In the genomic region with DNA sequence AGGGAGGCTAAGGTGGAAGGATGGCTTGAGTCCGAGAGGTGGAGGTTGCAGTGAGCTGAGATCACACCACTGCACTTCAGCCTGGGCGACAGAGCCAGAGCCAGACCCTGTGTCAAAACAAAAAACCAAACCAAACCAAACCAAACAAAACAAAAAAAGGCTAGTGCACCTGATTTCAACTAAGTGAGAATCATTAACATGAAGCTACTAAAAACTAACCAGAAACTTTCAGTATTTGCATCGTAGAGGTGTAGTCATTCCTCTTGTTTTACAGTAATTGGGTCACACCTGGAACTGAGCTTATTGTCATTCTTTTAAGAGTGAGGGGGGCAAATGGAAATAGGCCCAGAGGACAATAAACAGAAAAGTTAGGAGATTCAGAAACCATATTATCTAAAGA, we compare ENCODE assay signal across 1 cellular context.
A peak's percentile ranks its signal among the peaks of the same experiment; 100 is the strongest.
TF ChIP-seq lines count a peak whose summit lies in the region.

No MANE protein-coding gene starts in this region.

TF ChIP-seq in GM12878, 131 proteins besides CTCF, POLR2A, EP300 and RAD21 (continued from another document):
- TF ChIP-seq, protein P1, sequence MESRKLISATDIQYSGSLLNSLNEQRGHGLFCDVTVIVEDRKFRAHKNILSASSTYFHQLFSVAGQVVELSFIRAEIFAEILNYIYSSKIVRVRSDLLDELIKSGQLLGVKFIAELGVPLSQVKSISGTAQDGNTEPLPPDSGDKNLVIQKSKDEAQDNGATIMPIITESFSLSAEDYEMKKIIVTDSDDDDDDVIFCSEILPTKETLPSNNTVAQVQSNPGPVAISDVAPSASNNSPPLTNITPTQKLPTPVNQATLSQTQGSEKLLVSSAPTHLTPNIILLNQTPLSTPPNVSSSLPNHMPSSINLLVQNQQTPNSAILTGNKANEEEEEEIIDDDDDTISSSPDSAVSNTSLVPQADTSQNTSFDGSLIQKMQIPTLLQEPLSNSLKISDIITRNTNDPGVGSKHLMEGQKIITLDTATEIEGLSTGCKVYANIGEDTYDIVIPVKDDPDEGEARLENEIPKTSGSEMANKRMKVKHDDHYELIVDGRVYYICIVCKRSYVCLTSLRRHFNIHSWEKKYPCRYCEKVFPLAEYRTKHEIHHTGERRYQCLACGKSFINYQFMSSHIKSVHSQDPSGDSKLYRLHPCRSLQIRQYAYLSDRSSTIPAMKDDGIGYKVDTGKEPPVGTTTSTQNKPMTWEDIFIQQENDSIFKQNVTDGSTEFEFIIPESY (IDR thresholded peaks at IDR 0.05): no peak
- TF ChIP-seq PAX5 (IDR thresholded peaks at IDR 0.05; ENCODE audit: borderline replicate concordance, low read depth, low read length) (no peak), EZH2 (IDR thresholded peaks at IDR 0.05; ENCODE audit: borderline replicate concordance, control insufficient read depth, low read depth, low read length) (no peak), CBFB (IDR thresholded peaks at IDR 0.05; ENCODE audit: low read depth) (no peak), SREBF2 (IDR thresholded peaks at IDR 0.05; ENCODE audit: low read length) (no peak), POLR2AphosphoS5 (IDR thresholded peaks at IDR 0.05; ENCODE audit: low read length) (no peak), GABPA (IDR thresholded peaks at IDR 0.05; ENCODE audit: low read depth) (0 out of 2 replicates have a peak, but pooled peaks have one; percentile 27), ETV6 (conservative IDR thresholded peaks at IDR 0.05 in 1 of 2, IDR thresholded peaks at IDR 0.05 in 1 of 2; ENCODE audit: borderline replicate concordance in 1 of 2, low read depth in 1 of 2) (peak in 1 of 2 experiments; percentile 53; a peak in 1 of 4 replicates), ZBED1 (IDR thresholded peaks at IDR 0.05; ENCODE audit: borderline replicate concordance) (no peak), BACH1 (IDR thresholded peaks at IDR 0.05; ENCODE audit: borderline replicate concordance) (no peak), NRF1 (conservative IDR thresholded peaks at IDR 0.05; ENCODE audit: low read depth, low read length) (no peak)
- TF ChIP-seq, protein P2, sequence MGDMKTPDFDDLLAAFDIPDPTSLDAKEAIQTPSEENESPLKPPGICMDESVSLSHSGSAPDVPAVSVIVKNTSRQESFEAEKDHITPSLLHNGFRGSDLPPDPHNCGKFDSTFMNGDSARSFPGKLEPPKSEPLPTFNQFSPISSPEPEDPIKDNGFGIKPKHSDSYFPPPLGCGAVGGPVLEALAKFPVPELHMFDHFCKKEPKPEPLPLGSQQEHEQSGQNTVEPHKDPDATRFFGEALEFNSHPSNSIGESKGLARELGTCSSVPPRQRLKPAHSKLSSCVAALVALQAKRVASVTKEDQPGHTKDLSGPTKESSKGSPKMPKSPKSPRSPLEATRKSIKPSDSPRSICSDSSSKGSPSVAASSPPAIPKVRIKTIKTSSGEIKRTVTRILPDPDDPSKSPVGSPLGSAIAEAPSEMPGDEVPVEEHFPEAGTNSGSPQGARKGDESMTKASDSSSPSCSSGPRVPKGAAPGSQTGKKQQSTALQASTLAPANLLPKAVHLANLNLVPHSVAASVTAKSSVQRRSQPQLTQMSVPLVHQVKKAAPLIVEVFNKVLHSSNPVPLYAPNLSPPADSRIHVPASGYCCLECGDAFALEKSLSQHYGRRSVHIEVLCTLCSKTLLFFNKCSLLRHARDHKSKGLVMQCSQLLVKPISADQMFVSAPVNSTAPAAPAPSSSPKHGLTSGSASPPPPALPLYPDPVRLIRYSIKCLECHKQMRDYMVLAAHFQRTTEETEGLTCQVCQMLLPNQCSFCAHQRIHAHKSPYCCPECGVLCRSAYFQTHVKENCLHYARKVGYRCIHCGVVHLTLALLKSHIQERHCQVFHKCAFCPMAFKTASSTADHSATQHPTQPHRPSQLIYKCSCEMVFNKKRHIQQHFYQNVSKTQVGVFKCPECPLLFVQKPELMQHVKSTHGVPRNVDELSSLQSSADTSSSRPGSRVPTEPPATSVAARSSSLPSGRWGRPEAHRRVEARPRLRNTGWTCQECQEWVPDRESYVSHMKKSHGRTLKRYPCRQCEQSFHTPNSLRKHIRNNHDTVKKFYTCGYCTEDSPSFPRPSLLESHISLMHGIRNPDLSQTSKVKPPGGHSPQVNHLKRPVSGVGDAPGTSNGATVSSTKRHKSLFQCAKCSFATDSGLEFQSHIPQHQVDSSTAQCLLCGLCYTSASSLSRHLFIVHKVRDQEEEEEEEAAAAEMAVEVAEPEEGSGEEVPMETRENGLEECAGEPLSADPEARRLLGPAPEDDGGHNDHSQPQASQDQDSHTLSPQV (IDR thresholded peaks at IDR 0.05): no peak
- TF ChIP-seq, protein P3, sequence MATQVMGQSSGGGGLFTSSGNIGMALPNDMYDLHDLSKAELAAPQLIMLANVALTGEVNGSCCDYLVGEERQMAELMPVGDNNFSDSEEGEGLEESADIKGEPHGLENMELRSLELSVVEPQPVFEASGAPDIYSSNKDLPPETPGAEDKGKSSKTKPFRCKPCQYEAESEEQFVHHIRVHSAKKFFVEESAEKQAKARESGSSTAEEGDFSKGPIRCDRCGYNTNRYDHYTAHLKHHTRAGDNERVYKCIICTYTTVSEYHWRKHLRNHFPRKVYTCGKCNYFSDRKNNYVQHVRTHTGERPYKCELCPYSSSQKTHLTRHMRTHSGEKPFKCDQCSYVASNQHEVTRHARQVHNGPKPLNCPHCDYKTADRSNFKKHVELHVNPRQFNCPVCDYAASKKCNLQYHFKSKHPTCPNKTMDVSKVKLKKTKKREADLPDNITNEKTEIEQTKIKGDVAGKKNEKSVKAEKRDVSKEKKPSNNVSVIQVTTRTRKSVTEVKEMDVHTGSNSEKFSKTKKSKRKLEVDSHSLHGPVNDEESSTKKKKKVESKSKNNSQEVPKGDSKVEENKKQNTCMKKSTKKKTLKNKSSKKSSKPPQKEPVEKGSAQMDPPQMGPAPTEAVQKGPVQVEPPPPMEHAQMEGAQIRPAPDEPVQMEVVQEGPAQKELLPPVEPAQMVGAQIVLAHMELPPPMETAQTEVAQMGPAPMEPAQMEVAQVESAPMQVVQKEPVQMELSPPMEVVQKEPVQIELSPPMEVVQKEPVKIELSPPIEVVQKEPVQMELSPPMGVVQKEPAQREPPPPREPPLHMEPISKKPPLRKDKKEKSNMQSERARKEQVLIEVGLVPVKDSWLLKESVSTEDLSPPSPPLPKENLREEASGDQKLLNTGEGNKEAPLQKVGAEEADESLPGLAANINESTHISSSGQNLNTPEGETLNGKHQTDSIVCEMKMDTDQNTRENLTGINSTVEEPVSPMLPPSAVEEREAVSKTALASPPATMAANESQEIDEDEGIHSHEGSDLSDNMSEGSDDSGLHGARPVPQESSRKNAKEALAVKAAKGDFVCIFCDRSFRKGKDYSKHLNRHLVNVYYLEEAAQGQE (IDR thresholded peaks at IDR 0.05; ENCODE audit: low read depth, low read length): no peak
